In the genomic region with DNA sequence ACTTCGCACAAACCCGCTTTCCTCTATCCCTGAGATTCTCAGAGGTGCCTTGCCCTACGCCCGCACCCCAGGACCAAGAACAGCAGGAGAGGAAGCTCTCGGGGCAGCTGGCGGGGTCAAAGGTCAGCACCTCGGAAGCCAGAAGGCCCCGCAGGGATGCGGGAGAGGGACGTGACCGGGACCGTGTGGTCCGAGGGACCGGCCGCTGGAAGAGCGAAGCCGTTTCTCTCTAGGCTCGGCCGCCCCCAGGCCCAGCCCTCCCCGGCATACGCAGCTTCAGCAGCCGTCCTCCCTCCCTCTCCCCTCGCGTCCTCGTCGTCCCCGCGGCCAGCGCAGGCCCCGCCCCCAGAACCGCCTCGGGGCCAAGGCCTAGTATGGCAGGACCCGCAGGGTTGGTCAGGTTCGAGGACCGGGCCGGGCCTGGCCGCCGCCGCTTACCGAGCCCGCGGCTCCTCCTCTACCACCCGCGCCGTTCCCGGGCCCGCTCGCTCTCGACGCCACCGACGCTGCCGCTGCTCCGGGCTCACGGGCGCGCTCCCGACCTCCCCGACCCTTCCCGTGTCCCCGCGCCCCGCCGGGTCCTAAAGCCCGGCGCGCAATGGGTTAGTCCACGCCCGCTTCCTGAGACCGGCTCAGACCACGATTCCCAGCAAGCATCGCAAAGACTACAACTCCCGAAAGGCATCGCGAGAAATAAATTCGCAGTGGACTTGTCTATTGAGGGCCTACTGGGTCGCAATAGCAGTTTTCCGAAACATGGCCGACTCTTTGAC, we compare ENCODE assay signal across 1 cellular context.
TF ChIP-seq lines count a peak whose summit lies in the region.

A gene with protein sequence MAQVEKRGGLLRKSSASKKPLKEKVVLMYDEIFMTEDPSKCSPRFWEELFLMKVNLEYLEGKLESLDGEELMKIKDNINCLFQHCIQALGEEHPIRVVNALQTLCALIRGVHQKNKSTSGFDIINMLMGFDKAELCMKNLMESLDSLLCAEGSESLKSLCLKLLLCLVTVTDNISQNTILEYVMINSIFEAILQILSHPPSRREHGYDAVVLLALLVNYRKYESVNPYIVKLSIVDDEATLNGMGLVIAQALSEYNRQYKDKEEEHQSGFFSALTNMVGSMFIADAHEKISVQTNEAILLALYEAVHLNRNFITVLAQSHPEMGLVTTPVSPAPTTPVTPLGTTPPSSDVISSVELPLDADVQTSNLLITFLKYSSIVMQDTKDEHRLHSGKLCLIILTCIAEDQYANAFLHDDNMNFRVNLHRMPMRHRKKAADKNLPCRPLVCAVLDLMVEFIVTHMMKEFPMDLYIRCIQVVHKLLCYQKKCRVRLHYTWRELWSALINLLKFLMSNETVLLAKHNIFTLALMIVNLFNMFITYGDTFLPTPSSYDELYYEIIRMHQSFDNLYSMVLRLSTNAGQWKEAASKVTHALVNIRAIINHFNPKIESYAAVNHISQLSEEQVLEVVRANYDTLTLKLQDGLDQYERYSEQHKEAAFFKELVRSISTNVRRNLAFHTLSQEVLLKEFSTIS (minus strand): TSS at position 527 of the 773 bp plus-strand sequence. CDS start 16,059 bp downstream, outside the sequence.

TF ChIP-seq in HepG2, 621 proteins besides CTCF, POLR2A, EP300 and RAD21 (continued from another document):
- TF ChIP-seq, protein P1, sequence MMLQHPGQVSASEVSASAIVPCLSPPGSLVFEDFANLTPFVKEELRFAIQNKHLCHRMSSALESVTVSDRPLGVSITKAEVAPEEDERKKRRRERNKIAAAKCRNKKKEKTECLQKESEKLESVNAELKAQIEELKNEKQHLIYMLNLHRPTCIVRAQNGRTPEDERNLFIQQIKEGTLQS (CRISPR knock-in tag; IDR thresholded peaks at IDR 0.05): peak; percentile 8; the same call in 1 of the 2 replicates
- peak; percentile 96; the same call in 1 of the 2 replicates for TF ChIP-seq ZNF703 (CRISPR knock-in tag; IDR thresholded peaks at IDR 0.05; ENCODE audit: borderline replicate concordance)
- TF ChIP-seq, protein P2, sequence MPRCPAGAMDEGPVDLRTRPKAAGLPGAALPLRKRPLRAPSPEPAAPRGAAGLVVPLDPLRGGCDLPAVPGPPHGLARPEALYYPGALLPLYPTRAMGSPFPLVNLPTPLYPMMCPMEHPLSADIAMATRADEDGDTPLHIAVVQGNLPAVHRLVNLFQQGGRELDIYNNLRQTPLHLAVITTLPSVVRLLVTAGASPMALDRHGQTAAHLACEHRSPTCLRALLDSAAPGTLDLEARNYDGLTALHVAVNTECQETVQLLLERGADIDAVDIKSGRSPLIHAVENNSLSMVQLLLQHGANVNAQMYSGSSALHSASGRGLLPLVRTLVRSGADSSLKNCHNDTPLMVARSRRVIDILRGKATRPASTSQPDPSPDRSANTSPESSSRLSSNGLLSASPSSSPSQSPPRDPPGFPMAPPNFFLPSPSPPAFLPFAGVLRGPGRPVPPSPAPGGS (CRISPR knock-in tag; IDR thresholded peaks at IDR 0.05): peak; percentile 71; the same call in 1 of the 2 replicates
- no peak for TF ChIP-seq HMG20A (CRISPR knock-in tag; IDR thresholded peaks at IDR 0.05; ENCODE audit: borderline replicate concordance)
- no peak; the same call in 1 of the 2 replicates for TF ChIP-seq ZNF33B (CRISPR knock-in tag; IDR thresholded peaks at IDR 0.05)
